19 cellular contexts compared by ENCODE assay signal in the genomic region with DNA sequence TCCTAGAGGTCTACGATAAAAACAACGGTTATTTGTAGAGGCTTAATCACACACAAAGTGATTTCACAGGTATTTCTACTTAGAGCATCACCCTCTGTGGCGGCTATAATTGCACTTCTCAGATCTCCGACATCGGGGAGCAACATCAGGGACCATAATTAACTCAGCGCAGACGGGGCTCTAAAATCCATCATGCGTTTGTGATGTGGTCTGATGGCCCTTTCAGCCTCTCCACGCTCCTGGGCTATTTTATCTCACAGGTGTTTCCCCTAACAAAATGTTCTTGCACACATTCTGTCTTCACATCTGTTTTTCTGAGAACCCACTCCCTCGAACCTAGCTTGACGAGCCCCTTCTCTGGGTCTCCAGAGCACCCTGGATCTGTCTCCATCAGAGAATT.
"Had no signal": no experiment of that assay in that cellular context is flagged by ENCODE, and none has a peak within 500 bp of the region (broad histone marks: within the 10 kb centered on the region; RNA-seq: fewer than 3 reads in every experiment).

No MANE protein-coding gene starts in this region.

- H3K27ac ChIP-seq: coronary artery, heart right ventricle, testis, vagina had no signal

- H3K36me3 ChIP-seq: heart right ventricle, vagina had no signal

- DNase-seq: activated CD4-positive, alpha-beta T cell treated with anti-CD3 and anti-CD28 coated beads, Interleukin-2, amount 50 U/mL, for 4 hours; activated CD8-positive, alpha-beta memory T cell treated with anti-CD3 and anti-CD28 coated beads for 24 hours; activated CD8-positive, alpha-beta memory T cell treated with anti-CD3 and anti-CD28 coated beads, Interleukin-2, amount 50 U/mL, for 48 hours; activated naive CD4-positive, alpha-beta T cell treated with Interleukin-2 at 50 U/mL for 16 hours; activated naive CD8-positive, alpha-beta T cell treated with anti-CD3 and anti-CD28 coated beads, Interleukin-2, amount 10 ng/mL, durations not matched to agents 7 days and 5 days; activated T-cell treated with anti-CD3 and anti-CD28 coated beads, Interleukin-2, amount 50 U/mL, for 48 hours; amniotic stem cell; cerebellar nuclear complex; heart right ventricle; islet precursor cell; left cardiac atrium; small intestine; stimulated activated CD4-positive, alpha-beta T cell treated with anti-CD3 and anti-CD28 coated beads, Interleukin-15, amount 100 ng/mL, for 24 hours; stimulated activated naive CD4-positive, alpha-beta T cell; T-helper 9 cell; testis had no signal

- FAIRE-seq: small intestine had no signal

- ATAC-seq: heart right ventricle, left cardiac atrium, sciatic nerve had no signal

- H3K27me3 ChIP-seq: heart right ventricle, testis, vagina had no signal

- H3K4me3 ChIP-seq: coronary artery, heart right ventricle, testis, vagina had no signal

- H3K9me3 ChIP-seq: heart right ventricle, testis, vagina had no signal
